Comparison of ENCODE assay signal across 8 cellular contexts in the genomic region with DNA sequence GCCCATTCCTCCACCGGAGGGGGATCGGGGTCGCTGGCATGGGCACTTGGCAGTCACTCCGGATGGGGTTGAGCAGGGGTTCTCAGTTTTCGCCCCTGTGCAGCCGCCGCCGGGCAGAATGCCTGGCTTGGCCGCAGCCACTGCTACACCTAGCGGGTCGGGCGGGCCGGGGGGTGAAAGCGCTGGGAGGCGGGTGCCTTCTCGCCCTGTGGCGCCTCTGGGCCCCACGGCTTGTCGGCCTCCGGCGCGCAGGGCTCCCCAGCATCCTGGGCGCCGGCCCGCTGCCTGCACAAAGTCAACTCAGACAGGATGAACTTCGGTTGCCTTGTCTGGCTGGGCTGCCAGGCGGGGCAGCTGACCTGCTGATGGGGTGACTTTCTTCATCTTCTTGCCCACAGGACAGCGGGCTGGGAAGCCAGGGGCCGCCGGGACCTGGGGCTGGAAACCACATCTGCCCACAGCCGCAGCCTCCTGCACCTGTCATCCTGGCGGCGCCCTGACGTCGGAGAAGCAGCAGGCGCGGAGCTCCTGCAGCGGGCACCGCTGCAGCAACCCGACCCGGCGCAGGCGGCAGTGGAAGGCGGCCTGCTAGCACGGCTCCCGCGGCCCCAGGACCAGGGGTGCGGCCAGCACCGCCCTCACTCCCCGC. TPM values are rescaled to one million over a fixed set of nuclear protein-coding genes. Genes with fewer than 3 reads are reported as not detected.
DNase-seq lines count a peak whose midpoint lies in the region; TF ChIP-seq lines count a peak whose summit lies in the region.

No MANE protein-coding gene starts in this region.

- peak overlapping the region; percentile 87 for H3K4me3 Mint-ChIP-seq in activated CD4-positive, alpha-beta memory T cell treated with anti-CD3 and anti-CD28 coated beads, Interleukin-2, amount 10 ng/mL, durations not matched to agents 7 days and 5 days
- H3K4me3 Mint-ChIP-seq in neural crest cell, result peak overlapping the region; percentile 86

- TF ChIP-seq CTCF in LNCaP clone FGC (IDR thresholded peaks at IDR 0.05; ENCODE audit: control insufficient read depth, extremely low read depth, insufficient read depth) (no peak), epithelial cell of esophagus (IDR thresholded peaks at IDR 0.05; ENCODE audit: insufficient read depth, low read depth, low read length, missing control alignments) (no peak), neural crest cell (conservative IDR thresholded peaks at IDR 0.05) (no peak)

- no peaks in the 10 kb centered on the region for H3K36me3 ChIP-seq in urinary bladder (ENCODE audit: insufficient read depth)

- WGBS in urinary bladder, result under 1% methylated on average over 50 of the region's 50 CpGs

- peaks cover 13% of the 10 kb centered on the region for H3K4me1 Mint-ChIP-seq in activated CD4-positive, alpha-beta memory T cell treated with anti-CD3 and anti-CD28 coated beads, Interleukin-2, amount 10 ng/mL, durations not matched to agents 7 days and 5 days
- H3K4me1 Mint-ChIP-seq in neural crest cell, result peaks cover 13% of the 10 kb centered on the region

- DNase-seq in NCI-H1417 (lab: John Stamatoyannopoulos, UW), result peak; percentile 34 to 62 (median 55)
- DNase-seq in NCI-H1417 treated with DMSO at 0.1 percent for 48 hours (lab: John Stamatoyannopoulos, UW), result no peak
- no peak for DNase-seq in LNCaP clone FGC (ENCODE audit: low read depth)
- peak; percentile 60 for DNase-seq in activated CD4-positive, alpha-beta memory T cell treated with anti-CD3 and anti-CD28 coated beads, Interleukin-2, amount 10 ng/mL, durations not matched to agents 7 days and 5 days
- DNase-seq in epithelial cell of esophagus (ENCODE audit: low read depth), result peak; percentile 49
- peak; percentile 8 for DNase-seq in neural crest cell (ENCODE audit: low read depth, low spot score)
- DNase-seq in retina, result no peak

- POLR2A ChIA-PET in activated CD4-positive, alpha-beta memory T cell treated with anti-CD3 and anti-CD28 coated beads, Interleukin-2, amount 10 ng/mL, durations not matched to agents 7 days and 5 days (lab: Charles Lee), result interaction anchor here (0.6 kb wide), 1 partner anchor 21 kb away, joined by 3 read pairs; no protein-coding TSS in a partner anchor

- no peaks in the 10 kb centered on the region for H3K4me1 ChIP-seq in urinary bladder (ENCODE audit: insufficient read depth)

- no peaks in the 10 kb centered on the region for H3K36me3 Mint-ChIP-seq in activated CD4-positive, alpha-beta memory T cell treated with anti-CD3 and anti-CD28 coated beads, Interleukin-2, amount 10 ng/mL, durations not matched to agents 7 days and 5 days (ENCODE audit: low read depth)
- H3K36me3 Mint-ChIP-seq in neural crest cell (ENCODE audit: low read depth), result peaks cover 9% of the 10 kb centered on the region

- peak overlapping the region; percentile 72; the same call in 1 of the 2 replicates for H3K4me3 ChIP-seq in LNCaP clone FGC (ENCODE audit: low read depth, low read length)
- peak overlapping the region; percentile 67 for H3K4me3 ChIP-seq in epithelial cell of esophagus (ENCODE audit: low read length)
- H3K4me3 ChIP-seq in urinary bladder (ENCODE audit: low read depth, low read length), result peak overlapping the region; percentile 27

- H3K27ac ChIP-seq in urinary bladder (ENCODE audit: low read depth), result no peak overlapping the region

- CTCF ChIA-PET in activated CD4-positive, alpha-beta memory T cell treated with anti-CD3 and anti-CD28 coated beads, Interleukin-2, amount 10 ng/mL, durations not matched to agents 7 days and 5 days (lab: Charles Lee), result interaction anchor here (0.7 to 1.8 kb wide), 4 partner anchors 10 to 106 kb away, joined by 3 to 5 read pairs (median 4); no protein-coding TSS in a partner anchor

- H3K9me3 Mint-ChIP-seq in activated CD4-positive, alpha-beta memory T cell treated with anti-CD3 and anti-CD28 coated beads, Interleukin-2, amount 10 ng/mL, durations not matched to agents 7 days and 5 days, result peaks cover 4% of the 10 kb centered on the region
- H3K9me3 Mint-ChIP-seq in neural crest cell, result no peaks in the 10 kb centered on the region

- H3K27ac Mint-ChIP-seq in activated CD4-positive, alpha-beta memory T cell treated with anti-CD3 and anti-CD28 coated beads, Interleukin-2, amount 10 ng/mL, durations not matched to agents 7 days and 5 days, result no peak overlapping the region
- no peak overlapping the region for H3K27ac Mint-ChIP-seq in neural crest cell (ENCODE audit: unreplicated experiment)

- H3K27me3 Mint-ChIP-seq in activated CD4-positive, alpha-beta memory T cell treated with anti-CD3 and anti-CD28 coated beads, Interleukin-2, amount 10 ng/mL, durations not matched to agents 7 days and 5 days, result peaks cover 23% of the 10 kb centered on the region
- H3K27me3 Mint-ChIP-seq in neural crest cell (ENCODE audit: low read depth), result peaks cover 79% of the 10 kb centered on the region

RNA-seq across cellular contexts. Expression of a gene that starts 1.2 kb away (rescaled TPM):
- total RNA-seq in activated CD4-positive, alpha-beta memory T cell treated with anti-CD3 and anti-CD28 coated beads, Interleukin-2, amount 10 ng/mL, durations not matched to agents 7 days and 5 days, result 1 to 10 TPM; 3.1 to 3.4 TPM
- total RNA-seq in neural crest cell (4.8 and 7.6 TPM in 2 replicates), urinary bladder (0.95 TPM)
- 0.91 TPM for polyA plus RNA-seq in urinary bladder

Comparison
In these comparisons a context has a peak if more than half of its experiments do, and no peak if none do; other contexts are left out.
1. DNase-seq: peak in NCI-H1417 (3 of 3), activated CD4-positive, alpha-beta memory T cell treated with anti-CD3 and anti-CD28 coated beads, Interleukin-2, amount 10 ng/mL, durations not matched to agents 7 days and 5 days (single experiment), epithelial cell of esophagus (single experiment) and neural crest cell (single experiment); none in NCI-H1417 treated with DMSO at 0.1 percent for 48 hours (single experiment), LNCaP clone FGC (single experiment) and retina (single experiment).
2. Peak in every context shown above with its lines, with median percentiles within 50 percentile points of each other: H3K4me3 ChIP-seq.